8 cellular contexts compared by ENCODE assay signal in the genomic region with DNA sequence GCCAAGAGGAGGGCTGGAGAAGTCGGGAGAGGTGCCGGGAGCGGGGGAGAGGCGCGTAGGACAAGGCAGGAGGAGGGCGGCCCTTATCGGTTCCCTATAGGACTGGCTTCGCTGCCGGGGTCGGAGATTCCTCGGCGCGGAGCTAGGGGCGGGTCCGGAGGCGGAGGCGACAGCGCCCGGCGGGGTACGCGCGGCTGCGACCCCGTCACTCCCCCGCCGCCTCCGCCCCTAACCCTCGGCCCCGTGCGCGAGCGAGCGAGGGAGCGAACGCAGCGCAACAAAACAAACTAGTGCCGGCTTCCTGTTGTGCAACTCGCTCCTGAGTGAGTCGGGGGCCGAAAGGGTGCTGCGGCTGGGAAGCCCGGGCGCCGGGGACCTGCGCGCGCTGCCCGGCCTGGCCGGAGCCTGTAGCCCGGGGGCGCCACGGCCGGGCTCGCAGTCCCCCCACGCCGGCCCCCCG. TPM values are rescaled to one million over a fixed set of nuclear protein-coding genes. Genes with fewer than 3 reads are reported as not detected.
A peak's percentile ranks its signal among the peaks of the same experiment; 100 is the strongest.
DNase-seq lines count a peak whose midpoint lies in the region; ATAC-seq, FAIRE-seq and TF ChIP-seq lines count a peak whose summit lies in the region.

No MANE protein-coding gene starts in this region.

- peak overlapping the region; percentile 97 for H2AFZ ChIP-seq in endothelial cell of umbilical vein (ENCODE audit: low read depth, low read length)

- no peaks in the 10 kb centered on the region for H3K9me1 ChIP-seq in endothelial cell of umbilical vein (replicated peaks; ENCODE audit: control insufficient read depth, extremely low read depth, insufficient read depth, low read length)

- intact Hi-C loops in endothelial cell of umbilical vein (cut with micrococcal nuclease), result loop anchor here (1.0 to 10.0 kb wide), 8 partner anchors 21 to 821 kb away; a partner anchor contains a TSS

- no peaks in the 10 kb centered on the region for H3K36me3 Mint-ChIP-seq in mesothelial cell of epicardium

- H3K9me3 Mint-ChIP-seq in mesothelial cell of epicardium, result no peaks in the 10 kb centered on the region
- no peaks in the 10 kb centered on the region for H3K9me3 Mint-ChIP-seq in stimulated activated naive CD8-positive, alpha-beta T cell treated with anti-CD3 and anti-CD28 coated beads, Interleukin-15, amount 100 ng/mL, for 72 hours

- H3K27me3 ChIP-seq in endothelial cell of umbilical vein (ENCODE audit: control insufficient read depth in 2 of 2, insufficient read depth in 2 of 2, low read length in 2 of 2), result no peaks in the 10 kb centered on the region

- H3K4me3 ChIP-seq in GM08714 (ENCODE audit: low read length) (peak overlapping the region; percentile 81), endothelial cell of umbilical vein (replicated peaks in 1 of 3; ENCODE audit: insufficient read depth in 1 of 3, low read depth in 1 of 3, low read length in 3 of 3) (peak overlapping the region; percentile 53 to 77 (median 75))

- CTCF ChIA-PET in endothelial cell of umbilical vein (lab: Charles Lee), result interaction anchor here (1.0 to 5.6 kb wide), 9 partner anchors 8 to 220 kb away, joined by 3 to 47 read pairs (median 5); no protein-coding TSS in a partner anchor

- POLR2A ChIA-PET in endothelial cell of umbilical vein (lab: Charles Lee), result no interaction called here

- H3K27me3 Mint-ChIP-seq in mesothelial cell of epicardium (ENCODE audit: low read depth), result peaks cover 30% of the 10 kb centered on the region
- peaks cover 23% of the 10 kb centered on the region for H3K27me3 Mint-ChIP-seq in stimulated activated naive CD8-positive, alpha-beta T cell treated with anti-CD3 and anti-CD28 coated beads, Interleukin-15, amount 100 ng/mL, for 72 hours

- H3K4me1 ChIP-seq in endothelial cell of umbilical vein (ENCODE audit: control insufficient read depth, extremely low read depth, insufficient read depth, low read length), result peaks cover 33% of the 10 kb centered on the region

- peak overlapping the region; percentile 85 for H3K27ac ChIP-seq in endothelial cell of umbilical vein (ENCODE audit: insufficient read depth, low read depth, low read length)

- peak overlapping the region; percentile 78 for H3K4me2 ChIP-seq in endothelial cell of umbilical vein (ENCODE audit: insufficient read depth, low read length)

- no peaks in the 10 kb centered on the region for H3K79me2 ChIP-seq in endothelial cell of umbilical vein (ENCODE audit: control insufficient read depth, insufficient read depth, low read length)

- no peaks in the 10 kb centered on the region for H3K9me3 ChIP-seq in endothelial cell of umbilical vein (replicated peaks; ENCODE audit: control insufficient read depth, insufficient read depth, low read length)

- DNase-seq in H4 (ENCODE audit: low spot score) (peak; percentile 44), NCI-H146 treated with DMSO at 0.1 percent for 48 hours (lab: John Stamatoyannopoulos, UW; ENCODE audit: unreplicated experiment) (peak; percentile 16), activated T-cell treated with anti-CD3 and anti-CD28 coated beads for 1 hour (ENCODE audit: low read depth) (peak; percentile 24), endothelial cell of umbilical vein (ENCODE audit: low read depth, low spot score) (peak; percentile 64), mesothelial cell of epicardium (ENCODE audit: low spot score in 2 of 2, unreplicated experiment in 2 of 2) (peak; percentile 31 to 70)
- DNase-seq in stimulated activated naive CD8-positive, alpha-beta T cell treated with anti-CD3 and anti-CD28 coated beads, Interleukin-15, amount 100 ng/mL, for 72 hours, result peak; percentile 50 to 55

- peaks cover 38% of the 10 kb centered on the region for H3K4me1 Mint-ChIP-seq in mesothelial cell of epicardium
- H3K4me1 Mint-ChIP-seq in stimulated activated naive CD8-positive, alpha-beta T cell treated with anti-CD3 and anti-CD28 coated beads, Interleukin-15, amount 100 ng/mL, for 72 hours, result peaks cover 69% of the 10 kb centered on the region

- H3K27ac Mint-ChIP-seq in mesothelial cell of epicardium, result peak overlapping the region; percentile 92
- peak overlapping the region; percentile 98 to 99 for H3K27ac Mint-ChIP-seq in stimulated activated naive CD8-positive, alpha-beta T cell treated with anti-CD3 and anti-CD28 coated beads, Interleukin-15, amount 100 ng/mL, for 72 hours

- BruUV-seq in endothelial cell of umbilical vein (replicated peaks; lab: Mats Ljungman, UMichigan), result no TSS peak

- dilution Hi-C loops in endothelial cell of umbilical vein (cut with MboI; ENCODE audit: extremely low pct_ligation_motif_present, low sequenced_read_pairs), result no loop called here

- peak; percentile 57 for ATAC-seq in stimulated activated naive CD8-positive, alpha-beta T cell treated with anti-CD3 and anti-CD28 coated beads, Interleukin-15, amount 100 ng/mL, for 72 hours
- ATAC-seq in HG03457 (IDR thresholded peaks at IDR 0.05; ENCODE audit: unreplicated experiment), result no peak

- peak overlapping the region; percentile 92 for H3K4me3 Mint-ChIP-seq in mesothelial cell of epicardium
- H3K4me3 Mint-ChIP-seq in stimulated activated naive CD8-positive, alpha-beta T cell treated with anti-CD3 and anti-CD28 coated beads, Interleukin-15, amount 100 ng/mL, for 72 hours, result peak overlapping the region; percentile 98 to 99

- peak overlapping the region; percentile 91 for H3K9ac ChIP-seq in endothelial cell of umbilical vein (replicated peaks; ENCODE audit: extremely low read depth, insufficient read depth, low read length)

- H3K36me3 ChIP-seq in endothelial cell of umbilical vein (ENCODE audit: control insufficient read depth in 2 of 2, extremely low read depth in 1 of 2, insufficient read depth in 2 of 2, low read length in 2 of 2), result no peaks in the 10 kb centered on the region

- H4K20me1 ChIP-seq in endothelial cell of umbilical vein (replicated peaks; ENCODE audit: control insufficient read depth, extremely low read depth, insufficient read depth, low read length), result no peaks in the 10 kb centered on the region

- no peak for TF ChIP-seq CTCF in endothelial cell of umbilical vein (IDR thresholded peaks at IDR 0.05; ENCODE audit: extremely low read depth in 1 of 2, insufficient read depth in 1 of 2, low read depth in 1 of 2, low read length in 2 of 2)
- no peak for TF ChIP-seq CTCF in mesothelial cell of epicardium (IDR thresholded peaks at IDR 0.05; ENCODE audit: unreplicated experiment)

- no peak for FAIRE-seq in endothelial cell of umbilical vein (lab: Jason Lieb, UNC)

- peak; percentile 17 for TF ChIP-seq POLR2A in endothelial cell of umbilical vein (IDR thresholded peaks at IDR 0.05; ENCODE audit: low read depth, low read length)

TF ChIP-seq in endothelial cell of umbilical vein, 7 proteins besides CTCF, POLR2A, EP300 and RAD21:
- no peak for TF ChIP-seq JUN (IDR thresholded peaks at IDR 0.05; ENCODE audit: borderline replicate concordance, insufficient read depth, insufficient read length, low read depth)
- TF ChIP-seq POLR2AphosphoS5 (IDR thresholded peaks at IDR 0.05; ENCODE audit: insufficient read depth, low read depth, low read length), result no peak
- TF ChIP-seq, protein P1, sequence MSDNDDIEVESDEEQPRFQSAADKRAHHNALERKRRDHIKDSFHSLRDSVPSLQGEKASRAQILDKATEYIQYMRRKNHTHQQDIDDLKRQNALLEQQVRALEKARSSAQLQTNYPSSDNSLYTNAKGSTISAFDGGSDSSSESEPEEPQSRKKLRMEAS (IDR thresholded peaks at IDR 0.05; ENCODE audit: insufficient read depth, insufficient read length), result no peak
- TF ChIP-seq FOS (IDR thresholded peaks at IDR 0.05; ENCODE audit: borderline replicate concordance, insufficient read depth, low read length), result no peak
- TF ChIP-seq GATA2 (IDR thresholded peaks at IDR 0.05; ENCODE audit: insufficient read depth, insufficient read length, low read depth, low read length), result no peak
- TF ChIP-seq EZH2 (IDR thresholded peaks at IDR 0.05; ENCODE audit: borderline replicate concordance, low read depth, low read length, severe bottlenecking), result no peak
- TF ChIP-seq MYC (IDR thresholded peaks at IDR 0.05; ENCODE audit: low read depth, low read length), result no peak

RNA-seq across cellular contexts. Expression of a gene that starts 2.0 kb away (rescaled TPM):
- 2.5 and 4.5 TPM in 2 replicates for total RNA-seq in H4 (2014; rRNA removed; shearing (Covaris generic))
- total RNA-seq in endothelial cell of umbilical vein (7.6 and 8.4 TPM in 2 replicates), mesothelial cell of epicardium (5.1 to 6.3 TPM (median 5.4 TPM) in 3 replicates)
- polyA plus RNA-seq in endothelial cell of umbilical vein, result 1.8 and 2.1 TPM in 2 replicates
- polyA plus RNA-seq in endothelial cell of umbilical vein (2011; cell fraction: cytosol; rRNA removed), result 1.6 and 1.8 TPM in 2 replicates
- 10.0 and 14.9 TPM in 2 replicates for polyA plus RNA-seq in endothelial cell of umbilical vein (2011; cell fraction: nucleus; rRNA removed)
- 1.8 and 2.3 TPM in 2 replicates for polyA plus RNA-seq in endothelial cell of umbilical vein (2012)
- 30.4 and 49.0 TPM in 2 replicates for polyA minus RNA-seq in endothelial cell of umbilical vein
- 4.6 TPM for polyA minus RNA-seq in endothelial cell of umbilical vein (2011; cell fraction: cytosol; rRNA and poly(A)+ RNA removed)
- 84.3 and 103 TPM in 2 replicates for polyA minus RNA-seq in endothelial cell of umbilical vein (2011; cell fraction: nucleus; rRNA and poly(A)+ RNA removed)
